8 cellular contexts compared by ENCODE assay signal in genomic region chr1:40338745-40339419, GRCh38. TPM values are rescaled to one million over a fixed set of nuclear protein-coding genes. Genes with fewer than 3 reads are reported as not detected.
DNase-seq lines count a peak whose midpoint lies in the region; ATAC-seq and TF ChIP-seq lines count a peak whose summit lies in the region.

No MANE protein-coding gene starts in this region.

- no peaks in the 10 kb centered on the region for H3K27me3 ChIP-seq in SJSA1 (replicated peaks)

- no peak for ATAC-seq in HG03045 (IDR thresholded peaks at IDR 0.05; ENCODE audit: unreplicated experiment)

- H3K27ac ChIP-seq in SJSA1, result no peak overlapping the region
- H3K27ac ChIP-seq in substantia nigra (ENCODE audit: low read depth, low read length, poor library complexity, severe bottlenecking), result peak overlapping the region; percentile 37

- TF ChIP-seq CTCF in GM12865 (IDR thresholded peaks at IDR 0.05; ENCODE audit: insufficient read depth, low read depth, low read length, missing control alignments), result peak; percentile 99

- H3K9me3 ChIP-seq in SJSA1 (replicated peaks), result no peaks in the 10 kb centered on the region

- H3K4me3 ChIP-seq in GM12865 (ENCODE audit: low read depth, low read length) (no peak overlapping the region), SJSA1 (no peak overlapping the region)

- peak; percentile 93 for DNase-seq in GM12865 (ENCODE audit: low read depth)
- peak; percentile 92 for DNase-seq in NAMALWA (ENCODE audit: low spot score)
- peak; percentile 59 to 77 for DNase-seq in SJSA1 (ENCODE audit: low read depth in 1 of 2, low spot score in 2 of 2)
- DNase-seq in activated gamma-delta T cell treated with Interleukin-2 at 50 U/mL for 16 hours, result peak; percentile 89
- DNase-seq in foreskin melanocyte, result peak; percentile 45
- peak; percentile 18 for DNase-seq in occipital lobe (lab: John Stamatoyannopoulos, UW)
- DNase-seq in substantia nigra (lab: John Stamatoyannopoulos, UW), result peak in 46 of 49 donors; percentile 5 to 80 (median 54)

- peaks cover 3% of the 10 kb centered on the region; the same call in 1 of the 2 replicates for H3K4me1 ChIP-seq in SJSA1 (replicated peaks)

- H3K36me3 ChIP-seq in SJSA1, result no peaks in the 10 kb centered on the region

RNA-seq across cellular contexts. Expression of gene COL9A2, which starts 21.8 kb away (rescaled TPM):
- 0.06 and 0.39 TPM in 2 replicates for total RNA-seq in SJSA1 (2014; rRNA removed; shearing (Covaris generic))
- total RNA-seq in occipital lobe, result 17.5 TPM

RNA-seq across cellular contexts. Expression of gene SMAP2, which starts 34.6 kb away (rescaled TPM):
- total RNA-seq in SJSA1 (2014; rRNA removed; shearing (Covaris generic)), result 31.9 and 37.1 TPM in 2 replicates
- 24.6 TPM for total RNA-seq in occipital lobe

Comparison
In these comparisons a context has a peak if more than half of its experiments do, and no peak if none do; other contexts are left out.
1. DNase-seq: peak in every context shown above with its lines; median percentile 93 in GM12865; 92 in NAMALWA; 89 in activated gamma-delta T cell treated with Interleukin-2 at 50 U/mL for 16 hours; 68 in SJSA1; 54 in substantia nigra; 45 in foreskin melanocyte; 18 in occipital lobe.
2. RNA of gene COL9A2, which starts 21.8 kb away (total RNA-seq): 17.5 TPM in occipital lobe (single experiment); 0.06 to 0.39 TPM in SJSA1; every median in the first group is over 10 times any median in the second.